In the genomic region with DNA sequence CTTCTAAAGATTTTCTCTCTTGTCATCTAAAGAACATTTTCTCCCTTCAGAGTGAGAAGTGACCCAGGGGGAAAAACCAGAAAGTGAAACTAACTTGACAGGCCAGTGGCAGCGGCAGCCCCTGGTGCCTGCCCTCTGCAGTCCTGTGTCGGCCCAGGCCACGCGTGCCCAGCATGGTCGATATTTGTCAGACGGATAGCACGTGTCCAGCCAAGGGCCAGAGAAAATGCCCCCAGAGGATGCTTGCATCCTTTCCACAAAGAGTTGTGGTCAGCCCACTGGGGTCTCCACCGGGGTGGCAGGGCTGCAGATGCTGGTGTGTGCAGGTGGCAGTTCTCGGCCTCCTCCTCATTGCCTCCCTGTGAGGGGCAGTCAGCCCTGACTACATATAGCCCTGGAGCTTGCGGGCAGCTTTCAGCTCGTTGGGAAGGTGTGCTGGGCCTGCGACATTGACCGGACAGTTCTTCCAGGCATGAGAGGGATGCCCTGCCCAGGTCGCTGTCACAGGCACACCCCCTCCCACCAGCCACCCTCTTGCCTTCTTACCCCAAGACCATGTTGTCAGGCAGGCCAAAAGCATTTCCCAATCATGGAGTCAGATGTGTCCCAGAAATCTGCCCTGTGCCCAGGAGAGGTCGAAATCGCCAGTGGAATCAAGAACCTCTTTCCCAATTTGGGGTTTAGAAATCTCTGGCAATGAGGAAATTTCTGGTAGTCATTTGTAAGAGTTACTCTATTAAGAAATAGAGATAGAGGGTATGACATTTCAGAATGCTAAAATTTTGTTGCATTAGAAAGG, we compare ENCODE assay signal across 14 cellular contexts.
A peak's percentile ranks its signal among the peaks of the same experiment; 100 is the strongest.
DNase-seq lines count a peak whose midpoint lies in the region; ATAC-seq and TF ChIP-seq lines count a peak whose summit lies in the region.
"Had no signal": no experiment of that assay in that cellular context is flagged by ENCODE, and none has a peak within 500 bp of the region (broad histone marks: within the 10 kb centered on the region; RNA-seq: fewer than 3 reads in every experiment).

No MANE protein-coding gene starts in this region.

- in situ Hi-C loops in mammary epithelial cell (cut with MboI; ENCODE audit: low sequenced_read_pairs in 2 of 2): no loop called here
- in situ Hi-C loops in transverse colon (cut with MboI; ENCODE audit: low pct_ligation_motif_present in 1 of 4, low pct_unique_long_range_greater_than_20kb in 1 of 4, low sequenced_read_pairs in 3 of 4): no loop called here

- 98% methylated on average over 14 of the region's 16 CpGs for WGBS in mammary epithelial cell (ENCODE audit: low coverage, missing lambda C conversion rate)
- 64 to 87% methylated on average over 9 to 16 of the region's 16 CpGs for WGBS in transverse colon (ENCODE audit: low coverage in 1 of 2), 2 donors

- H3K36me3 ChIP-seq in mammary epithelial cell (ENCODE audit: insufficient read depth, low read length) (no peaks in the 10 kb centered on the region), transverse colon (no peaks in the 10 kb centered on the region)
- no peaks in the 10 kb centered on the region for H3K36me3 ChIP-seq in CD4-positive, alpha-beta memory T cell (ENCODE audit: insufficient read depth, low read length)

- no peak overlapping the region for H3K4me2 ChIP-seq in mammary epithelial cell (ENCODE audit: insufficient read depth, low read depth, low read length)

- no peak overlapping the region for H3K9ac ChIP-seq in mammary epithelial cell (ENCODE audit: insufficient read depth, low read length)

- H3K9me3 Mint-ChIP-seq in MCF 10A (ENCODE audit: unreplicated experiment): no peaks in the 10 kb centered on the region
- peaks cover 0 to 2% (median 0%) of the 10 kb centered on the region in 8 donors for H3K9me3 Mint-ChIP-seq in CD4-positive, alpha-beta memory T cell
- H3K9me3 Mint-ChIP-seq: activated CD4-positive, alpha-beta T cell treated with anti-CD3 and anti-CD28 coated beads, Interleukin-2, amount 10 ng/mL, durations not matched to agents 24 days and 14 days; endodermal cell; T-helper 2 cell treated with Interferon-gamma antibody and Interleukin-4, amounts not matched to agents 5 μg/mL and 100 μg/mL, for 36 hours had no signal

- no peaks in the 10 kb centered on the region for H4K20me1 ChIP-seq in mammary epithelial cell (ENCODE audit: insufficient read depth, low read length)

- H3K36me3 Mint-ChIP-seq in MCF 10A (ENCODE audit: insufficient read depth, unreplicated experiment): no peaks in the 10 kb centered on the region
- H3K36me3 Mint-ChIP-seq in CD4-positive, alpha-beta memory T cell: no peaks in the 10 kb centered on the region

- dilution Hi-C loops in mammary epithelial cell (cut with HindIII; ENCODE audit: low sequenced_read_pairs): no loop called here

- H3K4me1 ChIP-seq in mammary epithelial cell (ENCODE audit: insufficient read depth, low read length) (peaks cover 11% of the 10 kb centered on the region), transverse colon (peaks cover 7 to 42% (median 15%) of the 10 kb centered on the region in 4 donors)
- no peaks in the 10 kb centered on the region for H3K4me1 ChIP-seq in CD4-positive, alpha-beta memory T cell (ENCODE audit: insufficient read depth, low read length)

- H3K4me3 ChIP-seq in mammary epithelial cell (replicated peaks in 1 of 3; ENCODE audit: insufficient read depth in 1 of 3, low read depth in 2 of 3, low read length in 3 of 3): no peak overlapping the region
- no peak overlapping the region for H3K4me3 ChIP-seq in fibroblast of mammary gland (ENCODE audit: control insufficient read depth, low read depth, low read length)
- no peak overlapping the region for H3K4me3 ChIP-seq in transverse colon
- no peak overlapping the region for H3K4me3 ChIP-seq in CD4-positive, alpha-beta memory T cell (ENCODE audit: low read length in 2 of 2)

- TF ChIP-seq POLR2A in transverse colon (IDR thresholded peaks at IDR 0.05): no peak

- intact Hi-C loops in MCF 10A (cut with micrococcal nuclease): no loop called here
- intact Hi-C loops in mammary epithelial cell (cut with micrococcal nuclease): loop anchor here (10.0 kb wide), 1 partner anchor 106 kb away; no protein-coding TSS in a partner anchor
- intact Hi-C loops in transverse colon (cut with DNase I; ENCODE audit: low total_unique reads): no loop called here
- intact Hi-C loops in CD4-positive, alpha-beta memory T cell (cut with micrococcal nuclease): no loop called here

- TF ChIP-seq CTCF in MCF 10A (IDR thresholded peaks at IDR 0.05; ENCODE audit: unreplicated experiment) (no peak), mammary epithelial cell (conservative IDR thresholded peaks at IDR 0.05 in 1 of 2, IDR thresholded peaks at IDR 0.05 in 1 of 2; ENCODE audit: extremely low read depth in 1 of 2, insufficient read depth in 1 of 2, low read depth in 1 of 2, low read length in 2 of 2) (no peak), fibroblast of mammary gland (conservative IDR thresholded peaks at IDR 0.05; ENCODE audit: control insufficient read depth, insufficient read depth, low read depth, low read length) (no peak), omental fat pad (IDR thresholded peaks at IDR 0.05) (no peak), transverse colon (IDR thresholded peaks at IDR 0.05) (no peak)

- H3K79me2 ChIP-seq in mammary epithelial cell (ENCODE audit: insufficient read depth, low read length): no peaks in the 10 kb centered on the region

- H3K27ac Mint-ChIP-seq in MCF 10A (ENCODE audit: low read depth, unreplicated experiment): peak overlapping the region; percentile 88
- no peak overlapping the region for H3K27ac Mint-ChIP-seq in CD4-positive, alpha-beta memory T cell
- H3K27ac Mint-ChIP-seq: activated CD4-positive, alpha-beta T cell treated with anti-CD3 and anti-CD28 coated beads, Interleukin-2, amount 10 ng/mL, durations not matched to agents 24 days and 14 days; endodermal cell; T-helper 2 cell treated with Interferon-gamma antibody and Interleukin-4, amounts not matched to agents 5 μg/mL and 100 μg/mL, for 36 hours had no signal

- peak; percentile 65 for DNase-seq in MCF 10A (ENCODE audit: unreplicated experiment)
- no peak for DNase-seq in mammary epithelial cell
- peak; percentile 62 for DNase-seq in fibroblast of mammary gland (ENCODE audit: low read depth)
- no peak for DNase-seq in omental fat pad (ENCODE audit: low spot score)
- no peak for DNase-seq in transverse colon
- DNase-seq in globus pallidus (ENCODE audit: low spot score): no peak
- no peak for DNase-seq in CD4-positive, alpha-beta memory T cell
- no peak for DNase-seq in T-helper 9 cell
- DNase-seq: 8988T; activated CD4-positive, alpha-beta T cell treated with anti-CD3 and anti-CD28 coated beads, Interleukin-2, amount 10 ng/mL, durations not matched to agents 24 days and 14 days; endodermal cell; NCI-H1048; NCI-H2227 treated with DMSO at 0.1 percent for 48 hours had no signal

- POLR2A ChIA-PET in MCF 10A (lab: Yijun Ruan, JAX): no interaction called here
- POLR2A ChIA-PET in CD4-positive, alpha-beta memory T cell (lab: Charles Lee; ENCODE audit: partially characterized antibody): no interaction called here

- H3K4me1 Mint-ChIP-seq in MCF 10A (ENCODE audit: insufficient read depth, unreplicated experiment): peaks cover 57% of the 10 kb centered on the region
- peaks cover 0 to 3% (median 0%) of the 10 kb centered on the region in 4 donors for H3K4me1 Mint-ChIP-seq in CD4-positive, alpha-beta memory T cell

- H3K9me3 ChIP-seq in mammary epithelial cell (replicated peaks; ENCODE audit: insufficient read depth, low read length) (no peaks in the 10 kb centered on the region), transverse colon (no peaks in the 10 kb centered on the region)
- no peaks in the 10 kb centered on the region for H3K9me3 ChIP-seq in CD4-positive, alpha-beta memory T cell (ENCODE audit: control insufficient read depth in 1 of 2, low read length in 2 of 2)

- H3K27ac ChIP-seq in mammary epithelial cell (ENCODE audit: insufficient read depth, low read depth, low read length) (no peak overlapping the region), transverse colon (peak overlapping the region in 3 of 4 donors; percentile 7 to 88 (median 73))
- no peak overlapping the region for H3K27ac ChIP-seq in CD4-positive, alpha-beta memory T cell (ENCODE audit: low read depth, low read length)

- no TSS peak for BruUV-seq in MCF 10A (replicated peaks; lab: Mats Ljungman, UMichigan)
- no TSS peak for BruUV-seq in mammary epithelial cell (replicated peaks; lab: Mats Ljungman, UMichigan)

- CTCF ChIA-PET in MCF 10A (lab: Yijun Ruan, JAX) (no interaction called here), mammary epithelial cell (lab: Charles Lee; ENCODE audit: low non-redundant PET) (no interaction called here)
- CTCF ChIA-PET in CD4-positive, alpha-beta memory T cell (lab: Charles Lee; ENCODE audit: partially characterized antibody): no interaction called here

- H2AFZ ChIP-seq in mammary epithelial cell (ENCODE audit: low read depth, low read length): no peak overlapping the region

- no peak for TF ChIP-seq EP300 in transverse colon (IDR thresholded peaks at IDR 0.05; ENCODE audit: low read depth)

- no peaks in the 10 kb centered on the region for H3K27me3 Mint-ChIP-seq in MCF 10A (ENCODE audit: insufficient read depth, unreplicated experiment)
- peaks cover 0 to 4% of the 10 kb centered on the region in 2 donors for H3K27me3 Mint-ChIP-seq in CD4-positive, alpha-beta memory T cell
- H3K27me3 Mint-ChIP-seq: activated CD4-positive, alpha-beta T cell treated with anti-CD3 and anti-CD28 coated beads, Interleukin-2, amount 10 ng/mL, durations not matched to agents 24 days and 14 days had no signal

- peak; percentile 38 for ATAC-seq in omental fat pad (ENCODE audit: low FRiP score)

- H3K4me3 Mint-ChIP-seq in MCF 10A (ENCODE audit: unreplicated experiment): no peak overlapping the region
- H3K4me3 Mint-ChIP-seq in CD4-positive, alpha-beta memory T cell: no peak overlapping the region
- H3K4me3 Mint-ChIP-seq: activated CD4-positive, alpha-beta T cell treated with anti-CD3 and anti-CD28 coated beads, Interleukin-2, amount 10 ng/mL, durations not matched to agents 24 days and 14 days; endodermal cell; T-helper 2 cell treated with Interferon-gamma antibody and Interleukin-4, amounts not matched to agents 5 μg/mL and 100 μg/mL, for 36 hours had no signal

- no peaks in the 10 kb centered on the region for H3K27me3 ChIP-seq in mammary epithelial cell (ENCODE audit: insufficient read depth, low read length)
- H3K27me3 ChIP-seq in transverse colon: no peaks in the 10 kb centered on the region
- H3K27me3 ChIP-seq in CD4-positive, alpha-beta memory T cell (ENCODE audit: insufficient read depth, low read length): no peaks in the 10 kb centered on the region

Comparison
In these comparisons a context has a peak if more than half of its experiments do, and no peak if none do; other contexts are left out.
1. DNase-seq: peak in MCF 10A (single experiment) and fibroblast of mammary gland (single experiment); none in mammary epithelial cell (single experiment), omental fat pad (single experiment), transverse colon (single experiment), globus pallidus (single experiment), CD4-positive, alpha-beta memory T cell (0 of 5) and T-helper 9 cell (single experiment).
2. H3K27ac ChIP-seq: peak in transverse colon (3 of 4); none in mammary epithelial cell (single experiment) and CD4-positive, alpha-beta memory T cell (single experiment).